7 cellular contexts compared by ENCODE assay signal in the genomic region with DNA sequence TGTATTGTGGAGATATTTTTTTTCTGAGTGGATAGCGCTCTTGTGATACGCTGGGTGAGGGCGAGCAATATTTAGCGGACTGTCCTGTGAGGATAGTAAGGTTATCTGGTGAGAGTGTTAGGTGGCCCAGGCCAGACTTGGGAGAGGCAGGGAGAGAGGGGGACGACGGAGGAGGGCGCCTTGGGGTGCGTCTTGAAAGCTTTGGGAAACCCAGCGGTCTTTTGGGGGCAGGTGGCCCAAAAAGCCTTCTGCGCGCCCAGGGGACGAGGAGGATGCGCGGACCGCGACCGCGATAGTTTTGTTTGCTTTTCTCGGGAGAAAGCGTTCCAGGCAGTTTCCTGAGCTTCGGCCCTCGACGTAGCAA.
DNase-seq lines count a peak whose midpoint lies in the region; ATAC-seq and TF ChIP-seq lines count a peak whose summit lies in the region.

No MANE protein-coding gene starts in this region.

- peak overlapping the region; percentile 95 for H3K4me3 ChIP-seq in SK-N-MC
- H3K4me3 ChIP-seq in foreskin fibroblast (ENCODE audit: low read depth in 1 of 2, low read length in 2 of 2): peak overlapping the region; percentile 63 to 89
- H3K4me3 ChIP-seq in retinal pigment epithelial cell (ENCODE audit: low read length): peak overlapping the region; percentile 88

- TF ChIP-seq CTCF in foreskin fibroblast (IDR thresholded peaks at IDR 0.05; ENCODE audit: low read depth, low read length) (no peak), retinal pigment epithelial cell (conservative IDR thresholded peaks at IDR 0.05; ENCODE audit: low read depth, low read length) (no peak), GM20000 (IDR thresholded peaks at IDR 0.05; ENCODE audit: extremely low read depth, missing control alignments) (no peak)

- no peak overlapping the region for H3K27ac ChIP-seq in SK-N-MC

- DNase-seq in SK-N-MC (ENCODE audit: low read depth, low spot score): no peak
- no peak for DNase-seq in foreskin fibroblast
- no peak for DNase-seq in retinal pigment epithelial cell (ENCODE audit: low read depth)
- DNase-seq in OCI-M2 (lab: John Stamatoyannopoulos, UW; ENCODE audit: unreplicated experiment): no peak
- no peak for DNase-seq in GM20000 (ENCODE audit: low spot score)

- ATAC-seq in GM21825 (IDR thresholded peaks at IDR 0.05; ENCODE audit: unreplicated experiment) (peak; percentile 5), GM21515 (IDR thresholded peaks at IDR 0.05; ENCODE audit: unreplicated experiment) (no peak)

- no peak overlapping the region for H3K9ac ChIP-seq in SK-N-MC (ENCODE audit: insufficient read length)

- H3K36me3 ChIP-seq in SK-N-MC (ENCODE audit: insufficient read depth, low read length): no peaks in the 10 kb centered on the region

- H3K9me3 ChIP-seq in SK-N-MC (ENCODE audit: low read depth, low read length): no peaks in the 10 kb centered on the region
